In the genomic region with DNA sequence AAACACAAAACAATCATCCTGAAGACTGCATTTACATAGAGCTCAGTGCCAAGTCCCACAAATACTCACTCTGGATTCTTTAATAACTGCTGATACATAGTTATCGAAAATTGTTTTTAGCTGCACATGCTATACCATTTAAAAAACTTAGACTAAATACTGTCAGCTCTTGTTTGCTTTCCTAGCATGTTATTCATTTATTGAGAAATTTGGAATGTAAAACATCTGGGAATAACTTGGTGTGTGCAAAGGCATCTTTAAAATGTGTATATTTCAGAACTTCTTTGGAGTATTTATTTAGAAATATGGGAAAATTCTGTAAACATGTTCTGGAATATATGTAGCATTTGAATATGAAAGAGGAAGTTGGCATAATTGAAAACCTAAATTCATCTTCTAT, we compare ENCODE assay signal across 17 cellular contexts.
A peak's percentile ranks its signal among the peaks of the same experiment; 100 is the strongest.
DNase-seq lines count a peak whose midpoint lies in the region; ATAC-seq and TF ChIP-seq lines count a peak whose summit lies in the region.
"Had no signal": no experiment of that assay in that cellular context is flagged by ENCODE, and none has a peak within 500 bp of the region (broad histone marks: within the 10 kb centered on the region; RNA-seq: fewer than 3 reads in every experiment).

No MANE protein-coding gene starts in this region.

- H3K9ac ChIP-seq in OCI-LY3 (ENCODE audit: low read length) (no peak overlapping the region), subcutaneous abdominal adipose tissue (ENCODE audit: low read length in 5 of 5) (no peak overlapping the region)

- TF ChIP-seq CTCF in OCI-LY3 (IDR thresholded peaks at IDR 0.05; ENCODE audit: low read depth, low read length) (no peak), esophagus squamous epithelium (IDR thresholded peaks at IDR 0.05) (no peak), thyroid gland (IDR thresholded peaks at IDR 0.05) (no peak)

- no peak overlapping the region for H3K4me3 ChIP-seq in OCI-LY3 (ENCODE audit: low read length)
- H3K4me3 ChIP-seq in esophagus squamous epithelium: no peak overlapping the region
- H3K4me3 ChIP-seq in subcutaneous abdominal adipose tissue (ENCODE audit: low read depth in 1 of 5, low read length in 5 of 5): no peak overlapping the region
- H3K4me3 ChIP-seq in thyroid gland (replicated peaks in 1 of 3): no peak overlapping the region
- H3K4me3 ChIP-seq: lung, MG63, sigmoid colon had no signal

- no peaks in the 10 kb centered on the region for H3K27me3 ChIP-seq in OCI-LY3 (ENCODE audit: low read depth, low read length)
- H3K27me3 ChIP-seq in esophagus squamous epithelium: no peaks in the 10 kb centered on the region
- H3K27me3 ChIP-seq in subcutaneous abdominal adipose tissue (ENCODE audit: control insufficient read depth in 5 of 5, insufficient read depth in 4 of 5, low read length in 5 of 5): no peaks in the 10 kb centered on the region
- no peaks in the 10 kb centered on the region for H3K27me3 ChIP-seq in thyroid gland
- H3K27me3 ChIP-seq: MG63, sigmoid colon had no signal

- H3K27ac Mint-ChIP-seq in activated naive CD4-positive, alpha-beta T cell treated with anti-CD3 and anti-CD28 coated beads, Interleukin-2, amount 50 U/mL, for 72 hours: peak overlapping the region; percentile 66 to 84

- no peak for ATAC-seq in activated naive CD4-positive, alpha-beta T cell treated with anti-CD3 and anti-CD28 coated beads, Interleukin-2, amount 50 U/mL, for 72 hours

- WGBS in esophagus squamous epithelium, 2 donors: 54 to 60% methylated on average over 1 of the region's 1 CpG
- 89 to 93% methylated on average over 1 of the region's 1 CpG for WGBS in thyroid gland, 2 donors

- H3K4me1 ChIP-seq in OCI-LY3 (ENCODE audit: low read length) (peaks cover 43% of the 10 kb centered on the region), esophagus squamous epithelium (peaks cover 33 to 93% (median 56%) of the 10 kb centered on the region in 3 donors), subcutaneous abdominal adipose tissue (ENCODE audit: control insufficient read depth in 5 of 5, insufficient read depth in 5 of 5, low read length in 5 of 5) (peaks cover 2 to 64% (median 60%) of the 10 kb centered on the region in 5 donors), thyroid gland (no peaks in the 10 kb centered on the region)

- intact Hi-C loops in esophagus squamous epithelium (cut with DNase I): no loop called here
- intact Hi-C loops in thyroid gland (cut with DNase I): no loop called here

- no peak for DNase-seq in activated naive CD4-positive, alpha-beta T cell treated with anti-CD3 and anti-CD28 coated beads, Interleukin-2, amount 50 U/mL, for 72 hours (ENCODE audit: low spot score in 2 of 2)
- DNase-seq in activated naive CD4-positive, alpha-beta T cell treated with Interleukin-2 at 50 U/mL for 16 hours: no peak
- DNase-seq in esophagus squamous epithelium (lab: John Stamatoyannopoulos, UW): no peak
- no peak for DNase-seq in inferior parietal cortex (ENCODE audit: extremely low spot score)
- DNase-seq in thyroid gland: no peak
- DNase-seq in NCI-H1092 (lab: John Stamatoyannopoulos, UW): no peak
- DNase-seq: aorta; CD4-positive, alpha-beta memory T cell; DMS153; effector memory CD4-positive, alpha-beta T cell; MG63; NCI-H1694; NCI-H226; sigmoid colon had no signal

- no peaks in the 10 kb centered on the region for H3K36me3 ChIP-seq in OCI-LY3 (replicated peaks; ENCODE audit: low read depth, low read length)
- H3K36me3 ChIP-seq in esophagus squamous epithelium: no peaks in the 10 kb centered on the region
- no peaks in the 10 kb centered on the region for H3K36me3 ChIP-seq in subcutaneous abdominal adipose tissue (ENCODE audit: control insufficient read depth in 5 of 5, insufficient read depth in 5 of 5, low read length in 5 of 5)
- H3K36me3 ChIP-seq in thyroid gland: no peaks in the 10 kb centered on the region
- H3K36me3 ChIP-seq: sigmoid colon had no signal

- H2AFZ ChIP-seq in OCI-LY3 (ENCODE audit: low read depth, low read length): no peak overlapping the region

- H3K9me3 Mint-ChIP-seq in activated naive CD4-positive, alpha-beta T cell treated with anti-CD3 and anti-CD28 coated beads, Interleukin-2, amount 50 U/mL, for 72 hours: peaks cover 0 to 15% of the 10 kb centered on the region in 2 donors

- TF ChIP-seq POLR2A in esophagus squamous epithelium (IDR thresholded peaks at IDR 0.05) (no peak), thyroid gland (IDR thresholded peaks at IDR 0.05) (no peak)

- no peaks in the 10 kb centered on the region for H4K20me1 ChIP-seq in OCI-LY3 (ENCODE audit: insufficient read depth, low read length)

- H3K4me2 ChIP-seq in OCI-LY3 (ENCODE audit: low read length): peak overlapping the region; percentile 21; the same call in 1 of the 2 replicates

- H3K27ac ChIP-seq in OCI-LY3 (ENCODE audit: low read length): no peak overlapping the region
- H3K27ac ChIP-seq in esophagus squamous epithelium: peak overlapping the region; percentile 18 to 92 (median 90)
- H3K27ac ChIP-seq in subcutaneous abdominal adipose tissue (ENCODE audit: low read depth, low read length): peak overlapping the region; percentile 34
- no peak overlapping the region for H3K27ac ChIP-seq in thyroid gland

- no peaks in the 10 kb centered on the region for H3K79me2 ChIP-seq in OCI-LY3 (ENCODE audit: low read length)

- H3K9me3 ChIP-seq in OCI-LY3 (ENCODE audit: insufficient read depth, low read length) (no peaks in the 10 kb centered on the region), esophagus squamous epithelium (no peaks in the 10 kb centered on the region), subcutaneous abdominal adipose tissue (ENCODE audit: control insufficient read depth in 5 of 5, low read length in 5 of 5) (peaks cover 0 to 4% (median 0%) of the 10 kb centered on the region in 5 donors), thyroid gland (no peaks in the 10 kb centered on the region)
- H3K9me3 ChIP-seq: sigmoid colon had no signal

- H3K36me3 Mint-ChIP-seq in activated naive CD4-positive, alpha-beta T cell treated with anti-CD3 and anti-CD28 coated beads, Interleukin-2, amount 50 U/mL, for 72 hours: peaks cover 11 to 89% of the 10 kb centered on the region in 2 donors

Comparison
In these comparisons a context has a peak if more than half of its experiments do, and no peak if none do; other contexts are left out.
1. H3K27ac ChIP-seq: peak in esophagus squamous epithelium (4 of 4) and subcutaneous abdominal adipose tissue (single experiment); none in OCI-LY3 (single experiment) and thyroid gland (0 of 3).